In genomic region chr20:39669659-39670058, GRCh38 we compare ENCODE assay signal across 26 cellular contexts.
"Had no signal": no experiment of that assay in that cellular context is flagged by ENCODE, and none has a peak within 500 bp of the region (broad histone marks: within the 10 kb centered on the region; RNA-seq: fewer than 3 reads in every experiment).

No MANE protein-coding gene starts in this region.

- H3K27ac ChIP-seq: stomach, suprapubic skin, testis, thoracic aorta, thyroid gland, tibial artery, tibial nerve, transverse colon, upper lobe of left lung, upper lobe of right lung, uterus, vagina had no signal

- DNase-seq: stimulated activated CD4-positive, alpha-beta T cell treated with anti-CD3 and anti-CD28 coated beads, Interleukin-2, amount 100 ng/mL, for 48 hours; stimulated activated CD4-positive, alpha-beta T cell treated with anti-CD3 and anti-CD28 coated beads, Interleukin-4, amount 100 ng/mL, for 1 hour; stimulated activated CD4-positive, alpha-beta T cell treated with anti-CD3 and anti-CD28 coated beads, Interleukin-4, amount 100 ng/mL, for 24 hours; stimulated activated CD4-positive, alpha-beta T cell treated with anti-CD3 and anti-CD28 coated beads, Interleukin-4, amount 100 ng/mL, for 4 hours; stimulated activated CD8-positive, alpha-beta memory T cell treated with anti-CD3 and anti-CD28 coated beads, Interleukin-4, amount 100 ng/mL, for 48 hours; stimulated activated naive B cell treated with anti-CD40 and anti-IgM and Interleukin-4, amounts not matched to agents 10 μg/mL and 1 μg/mL and 100 μg/mL, for 72 hours; stimulated activated naive CD4-positive, alpha-beta T cell; stimulated activated naive CD4-positive, alpha-beta T cell treated with Interleukin-2 at 50 U/mL for 16 hours; stimulated activated naive CD8-positive, alpha-beta T cell treated with anti-CD3 and anti-CD28 coated beads, Interleukin-15, amount 100 ng/mL, for 72 hours; stimulated activated naive CD8-positive, alpha-beta T cell treated with anti-CD3 and anti-CD28 coated beads, Interleukin-15, Interleukin-2, amounts not matched to agents 100 U/mL and 50 U/mL, for 24 hours; stomach; substantia nigra; testis; thyroid gland; tibial artery; transverse colon; trophoblast cell; upper lobe of left lung; upper lobe of right lung; uterus had no signal

- H3K9me3 ChIP-seq: stomach, suprapubic skin, testis, thoracic aorta, thyroid gland, tibial artery, tibial nerve, transverse colon, upper lobe of left lung, upper lobe of right lung, uterus, vagina had no signal

- H3K36me3 ChIP-seq: stomach, suprapubic skin, thoracic aorta, thyroid gland, tibial artery, tibial nerve, transverse colon, upper lobe of left lung, upper lobe of right lung, uterus, vagina had no signal

- ATAC-seq: stimulated activated effector memory CD8-positive, alpha-beta T cell treated with anti-CD3 and anti-CD28 coated beads, Interleukin-12 subunit alpha, Interleukin-12 subunit beta, amount 100 ng/mL, for 72 hours; stimulated activated memory B cell treated with anti-CD40 and anti-IgM and Interleukin-4, amounts not matched to agents 10 μg/mL and 1 μg/mL and 100 μg/mL, for 72 hours; stimulated activated naive B cell treated with anti-CD40 and anti-IgM and Interleukin-4, amounts not matched to agents 10 μg/mL and 1 μg/mL and 100 μg/mL, for 72 hours; stimulated activated naive CD8-positive, alpha-beta T cell treated with anti-CD3 and anti-CD28 coated beads, Interleukin-15, amount 100 ng/mL, for 72 hours; stimulated activated naive CD8-positive, alpha-beta T cell treated with anti-CD3 and anti-CD28 coated beads, Interleukin-15, Interleukin-2, amounts not matched to agents 100 U/mL and 50 U/mL, for 24 hours; upper lobe of right lung had no signal

- H3K4me1 ChIP-seq: stomach, testis, thyroid gland, tibial artery, tibial nerve, upper lobe of left lung, upper lobe of right lung, uterus, vagina had no signal

- H3K4me3 ChIP-seq: stomach, suprapubic skin, testis, thoracic aorta, thyroid gland, tibial artery, tibial nerve, transverse colon, upper lobe of left lung, upper lobe of right lung, uterus, vagina had no signal

- H3K27me3 ChIP-seq: stomach, suprapubic skin, testis, thyroid gland, tibial artery, tibial nerve, transverse colon, upper lobe of left lung, upper lobe of right lung, uterus, vagina had no signal
